In the genomic region with DNA sequence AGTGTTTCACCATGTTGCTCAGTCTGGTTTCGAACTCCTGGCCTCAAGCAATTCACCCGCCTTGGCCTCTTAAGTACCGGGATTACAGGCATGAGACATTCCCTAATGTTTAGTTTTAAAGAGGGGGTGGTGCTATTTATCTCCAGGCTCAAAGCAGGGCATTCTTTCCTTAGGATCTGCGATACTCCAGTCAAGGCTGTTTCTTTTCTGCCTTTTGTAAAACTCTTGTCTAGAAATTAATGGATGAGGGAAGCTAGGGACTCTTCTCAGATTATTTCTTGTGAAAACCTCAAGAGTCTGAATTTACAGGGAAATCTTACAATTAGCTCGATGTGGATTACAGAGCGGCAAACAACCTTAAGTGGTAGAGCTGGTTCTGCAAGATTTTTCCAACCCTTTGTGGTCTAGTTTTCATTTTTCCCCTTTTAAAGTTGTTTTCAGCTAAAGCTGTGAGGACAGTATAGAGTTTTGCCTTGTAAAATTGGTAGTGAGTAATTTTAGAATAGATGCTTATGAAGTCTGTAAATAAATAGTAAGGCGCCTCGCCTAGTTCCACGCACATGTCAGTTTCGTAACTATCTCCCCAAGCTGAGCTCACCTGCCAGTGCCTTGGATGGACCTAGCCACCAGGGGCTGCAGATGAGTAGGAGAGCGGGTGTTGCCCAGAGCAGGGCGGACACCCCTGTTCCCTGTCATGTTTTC, we compare ENCODE assay signal across 1 cellular context.
TF ChIP-seq lines count a peak whose summit lies in the region.

No MANE protein-coding gene starts in this region.

TF ChIP-seq in K562, 482 proteins besides CTCF, POLR2A, EP300 and RAD21:
- TF ChIP-seq MGA (IDR thresholded peaks at IDR 0.05) (peak; percentile 17; the same call in 1 of the 2 replicates), PRMT5 (CRISPR knock-in tag; IDR thresholded peaks at IDR 0.05) (no peak), CC2D1A (IDR thresholded peaks at IDR 0.05) (no peak), SRSF7 (optimal IDR thresholded peaks at IDR 0.05; ENCODE audit: low read depth, low read length) (no peak), E2F6 (IDR thresholded peaks at IDR 0.05; ENCODE audit: borderline replicate concordance in 1 of 2, extremely low read depth in 1 of 2, insufficient read depth in 1 of 2, insufficient read length in 1 of 2, low read depth in 1 of 2, low read length in 1 of 2, poor library complexity in 1 of 2, severe bottlenecking in 1 of 2) (peak in 1 of 2 experiments; percentile 30), C11orf30 (IDR thresholded peaks at IDR 0.05; ENCODE audit: low read depth) (no peak), BHLHE40 (IDR thresholded peaks at IDR 0.05; ENCODE audit: low read length) (peak; percentile 23; the same call in 1 of the 2 replicates), ZNF3 (CRISPR knock-in tag; IDR thresholded peaks at IDR 0.05) (no peak), DEAF1 (CRISPR knock-in tag; IDR thresholded peaks at IDR 0.05) (no peak), PHB (CRISPR knock-in tag; IDR thresholded peaks at IDR 0.05) (no peak), NR2F6 (CRISPR knock-in tag; IDR thresholded peaks at IDR 0.05) (no peak), L3MBTL2 (IDR thresholded peaks at IDR 0.05) (peak; percentile 63), CEBPB (tag; IDR thresholded peaks at IDR 0.05) (peak; percentile 67), EZH2 (IDR thresholded peaks at IDR 0.05; ENCODE audit: borderline replicate concordance, low read depth, low read length) (no peak), GATA2 (CRISPR knock-in tag; IDR thresholded peaks at IDR 0.05) (no peak), BRF1 (IDR thresholded peaks at IDR 0.05; ENCODE audit: borderline replicate concordance, extremely low read depth, insufficient read length) (no peak), SNRNP70 (optimal IDR thresholded peaks at IDR 0.05; ENCODE audit: low read depth, low read length) (no peak), ZNF707 (CRISPR knock-in tag; conservative IDR thresholded peaks at IDR 0.05) (no peak), ZNF184 (CRISPR knock-in tag; IDR thresholded peaks at IDR 0.05) (no peak), FOXK2 (conservative IDR thresholded peaks at IDR 0.05 in 1 of 2, IDR thresholded peaks at IDR 0.05 in 1 of 2; ENCODE audit: low read depth in 2 of 2) (0 out of 4 replicates have a peak, but pooled peaks of 1 of the 2 experiments have one; percentile 13), SRSF1 (IDR thresholded peaks at IDR 0.05; ENCODE audit: low read depth, low read length) (no peak), NCOA1 (IDR thresholded peaks at IDR 0.05; ENCODE audit: low read depth) (no peak), ZNF347 (CRISPR knock-in tag; IDR thresholded peaks at IDR 0.05; ENCODE audit: low read depth) (no peak)
- TF ChIP-seq, protein P1, sequence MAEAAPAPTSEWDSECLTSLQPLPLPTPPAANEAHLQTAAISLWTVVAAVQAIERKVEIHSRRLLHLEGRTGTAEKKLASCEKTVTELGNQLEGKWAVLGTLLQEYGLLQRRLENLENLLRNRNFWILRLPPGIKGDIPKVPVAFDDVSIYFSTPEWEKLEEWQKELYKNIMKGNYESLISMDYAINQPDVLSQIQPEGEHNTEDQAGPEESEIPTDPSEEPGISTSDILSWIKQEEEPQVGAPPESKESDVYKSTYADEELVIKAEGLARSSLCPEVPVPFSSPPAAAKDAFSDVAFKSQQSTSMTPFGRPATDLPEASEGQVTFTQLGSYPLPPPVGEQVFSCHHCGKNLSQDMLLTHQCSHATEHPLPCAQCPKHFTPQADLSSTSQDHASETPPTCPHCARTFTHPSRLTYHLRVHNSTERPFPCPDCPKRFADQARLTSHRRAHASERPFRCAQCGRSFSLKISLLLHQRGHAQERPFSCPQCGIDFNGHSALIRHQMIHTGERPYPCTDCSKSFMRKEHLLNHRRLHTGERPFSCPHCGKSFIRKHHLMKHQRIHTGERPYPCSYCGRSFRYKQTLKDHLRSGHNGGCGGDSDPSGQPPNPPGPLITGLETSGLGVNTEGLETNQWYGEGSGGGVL (CRISPR knock-in tag; IDR thresholded peaks at IDR 0.05), result no peak
- TF ChIP-seq, protein P2, sequence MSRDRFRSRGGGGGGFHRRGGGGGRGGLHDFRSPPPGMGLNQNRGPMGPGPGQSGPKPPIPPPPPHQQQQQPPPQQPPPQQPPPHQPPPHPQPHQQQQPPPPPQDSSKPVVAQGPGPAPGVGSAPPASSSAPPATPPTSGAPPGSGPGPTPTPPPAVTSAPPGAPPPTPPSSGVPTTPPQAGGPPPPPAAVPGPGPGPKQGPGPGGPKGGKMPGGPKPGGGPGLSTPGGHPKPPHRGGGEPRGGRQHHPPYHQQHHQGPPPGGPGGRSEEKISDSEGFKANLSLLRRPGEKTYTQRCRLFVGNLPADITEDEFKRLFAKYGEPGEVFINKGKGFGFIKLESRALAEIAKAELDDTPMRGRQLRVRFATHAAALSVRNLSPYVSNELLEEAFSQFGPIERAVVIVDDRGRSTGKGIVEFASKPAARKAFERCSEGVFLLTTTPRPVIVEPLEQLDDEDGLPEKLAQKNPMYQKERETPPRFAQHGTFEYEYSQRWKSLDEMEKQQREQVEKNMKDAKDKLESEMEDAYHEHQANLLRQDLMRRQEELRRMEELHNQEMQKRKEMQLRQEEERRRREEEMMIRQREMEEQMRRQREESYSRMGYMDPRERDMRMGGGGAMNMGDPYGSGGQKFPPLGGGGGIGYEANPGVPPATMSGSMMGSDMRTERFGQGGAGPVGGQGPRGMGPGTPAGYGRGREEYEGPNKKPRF (IDR thresholded peaks at IDR 0.05; ENCODE audit: low read depth, low read length), result no peak
- TF ChIP-seq, protein P3, sequence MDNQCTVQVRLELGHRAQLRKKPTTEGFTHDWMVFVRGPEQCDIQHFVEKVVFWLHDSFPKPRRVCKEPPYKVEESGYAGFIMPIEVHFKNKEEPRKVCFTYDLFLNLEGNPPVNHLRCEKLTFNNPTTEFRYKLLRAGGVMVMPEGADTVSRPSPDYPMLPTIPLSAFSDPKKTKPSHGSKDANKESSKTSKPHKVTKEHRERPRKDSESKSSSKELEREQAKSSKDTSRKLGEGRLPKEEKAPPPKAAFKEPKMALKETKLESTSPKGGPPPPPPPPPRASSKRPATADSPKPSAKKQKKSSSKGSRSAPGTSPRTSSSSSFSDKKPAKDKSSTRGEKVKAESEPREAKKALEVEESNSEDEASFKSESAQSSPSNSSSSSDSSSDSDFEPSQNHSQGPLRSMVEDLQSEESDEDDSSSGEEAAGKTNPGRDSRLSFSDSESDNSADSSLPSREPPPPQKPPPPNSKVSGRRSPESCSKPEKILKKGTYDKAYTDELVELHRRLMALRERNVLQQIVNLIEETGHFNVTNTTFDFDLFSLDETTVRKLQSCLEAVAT (IDR thresholded peaks at IDR 0.05), result no peak
- TF ChIP-seq, protein P4, sequence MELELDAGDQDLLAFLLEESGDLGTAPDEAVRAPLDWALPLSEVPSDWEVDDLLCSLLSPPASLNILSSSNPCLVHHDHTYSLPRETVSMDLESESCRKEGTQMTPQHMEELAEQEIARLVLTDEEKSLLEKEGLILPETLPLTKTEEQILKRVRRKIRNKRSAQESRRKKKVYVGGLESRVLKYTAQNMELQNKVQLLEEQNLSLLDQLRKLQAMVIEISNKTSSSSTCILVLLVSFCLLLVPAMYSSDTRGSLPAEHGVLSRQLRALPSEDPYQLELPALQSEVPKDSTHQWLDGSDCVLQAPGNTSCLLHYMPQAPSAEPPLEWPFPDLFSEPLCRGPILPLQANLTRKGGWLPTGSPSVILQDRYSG (tag; conservative IDR thresholded peaks at IDR 0.05; ENCODE audit: low read depth), result no peak
